In the genomic region with DNA sequence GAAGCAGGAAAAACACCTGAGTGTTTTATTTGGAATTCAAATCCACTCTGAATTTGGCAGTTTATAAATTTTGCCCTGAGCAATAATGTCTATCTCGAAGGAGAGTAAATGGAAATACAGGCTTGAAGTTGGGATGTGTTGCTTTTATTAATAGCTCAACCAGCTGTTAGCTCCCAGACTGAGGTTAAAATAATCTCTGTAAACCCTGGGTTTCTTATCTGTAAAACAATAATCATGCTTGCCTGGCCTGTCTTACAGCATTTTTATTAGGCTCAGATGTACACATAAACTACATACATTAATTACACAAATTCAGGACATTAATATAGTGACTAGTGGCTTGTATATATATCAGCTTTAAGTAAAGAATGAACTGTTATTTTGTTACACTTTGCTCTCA, we compare ENCODE assay signal across 11 cellular contexts.
A peak's percentile ranks its signal among the peaks of the same experiment; 100 is the strongest.
DNase-seq lines count a peak whose midpoint lies in the region; ATAC-seq and TF ChIP-seq lines count a peak whose summit lies in the region.
"Had no signal": no experiment of that assay in that cellular context is flagged by ENCODE, and none has a peak within 500 bp of the region (broad histone marks: within the 10 kb centered on the region; RNA-seq: fewer than 3 reads in every experiment).

No MANE protein-coding gene starts in this region.

- DNase-seq in LNCaP clone FGC (ENCODE audit: low read depth) (peak; percentile 70), caudate nucleus (lab: John Stamatoyannopoulos, UW) (no peak), mesenchymal stem cell (no peak), uterus (no peak), testis (no peak), cerebellar cortex (ENCODE audit: low spot score) (no peak)
- DNase-seq: activated CD4-positive, alpha-beta memory T cell treated with anti-CD3 and anti-CD28 coated beads, Interleukin-2, amount 10 ng/mL, durations not matched to agents 7 days and 5 days; activated T-cell treated with anti-CD3 and anti-CD28 coated beads, Interleukin-2, amount 50 U/mL, for 48 hours had no signal

- no peak overlapping the region for H2AK5ac ChIP-seq in mesenchymal stem cell (ENCODE audit: low read length, severe bottlenecking)

- intact Hi-C loops in uterus (cut with DNase I; ENCODE audit: low total_unique reads): no loop called here
- intact Hi-C loops in testis (cut with DNase I; ENCODE audit: low total_unique reads): no loop called here

- no peaks in the 10 kb centered on the region for H3K9me3 ChIP-seq in mesenchymal stem cell (ENCODE audit: control insufficient read depth, low read length)
- no peaks in the 10 kb centered on the region for H3K9me3 ChIP-seq in subcutaneous abdominal adipose tissue (ENCODE audit: control insufficient read depth in 5 of 5, low read length in 5 of 5)
- no peaks in the 10 kb centered on the region for H3K9me3 ChIP-seq in uterus
- H3K9me3 ChIP-seq in testis: no peaks in the 10 kb centered on the region

- H3K23ac ChIP-seq in mesenchymal stem cell (ENCODE audit: low read length in 2 of 2): no peak overlapping the region

- H3K27ac ChIP-seq in caudate nucleus (ENCODE audit: low read depth, low read length) (peak overlapping the region; percentile 11), mesenchymal stem cell (ENCODE audit: low read length, poor library complexity, severe bottlenecking) (no peak overlapping the region), subcutaneous abdominal adipose tissue (ENCODE audit: low read depth, low read length) (peak overlapping the region; percentile 72), uterus (no peak overlapping the region), testis (peak overlapping the region in 1 of 2 donors; percentile 46)
- H3K27ac ChIP-seq: parathyroid adenoma had no signal

- 80% methylated on average over 1 of the region's 1 CpG for WGBS in mesenchymal stem cell
- WGBS in testis, 2 donors: 41 to 50% methylated on average over 1 of the region's 1 CpG

- peaks cover 0 to 6% of the 10 kb centered on the region in 2 experiments for H3K36me3 ChIP-seq in mesenchymal stem cell (ENCODE audit: control insufficient read depth in 1 of 2, insufficient read depth in 2 of 2, low read depth in 1 of 2, low read length in 2 of 2)
- H3K36me3 ChIP-seq in subcutaneous abdominal adipose tissue (ENCODE audit: control insufficient read depth in 5 of 5, insufficient read depth in 5 of 5, low read length in 5 of 5): no peaks in the 10 kb centered on the region
- H3K36me3 ChIP-seq in uterus: no peaks in the 10 kb centered on the region
- no peaks in the 10 kb centered on the region for H3K36me3 ChIP-seq in testis (ENCODE audit: low read depth, missing control alignments)

- no peak overlapping the region for H3K14ac ChIP-seq in mesenchymal stem cell (ENCODE audit: low read length in 2 of 2)

- H3K4me3 ChIP-seq in LNCaP clone FGC (ENCODE audit: low read depth, low read length) (peak overlapping the region; percentile 14; the same call in 1 of the 2 replicates), mesenchymal stem cell (ENCODE audit: insufficient read depth in 1 of 2, low read depth in 1 of 2, low read length in 2 of 2) (no peak overlapping the region), subcutaneous abdominal adipose tissue (ENCODE audit: low read depth in 1 of 5, low read length in 5 of 5) (no peak overlapping the region), uterus (no peak overlapping the region), testis (no peak overlapping the region)

- H4K91ac ChIP-seq in mesenchymal stem cell (ENCODE audit: low read length): no peak overlapping the region

- H2AFZ ChIP-seq in mesenchymal stem cell (ENCODE audit: low read depth, low read length): no peak overlapping the region
- H2AFZ ChIP-seq: parathyroid adenoma had no signal

- H2BK12ac ChIP-seq in mesenchymal stem cell (ENCODE audit: low read length in 2 of 2): no peak overlapping the region

- TF ChIP-seq CTCF in LNCaP clone FGC (IDR thresholded peaks at IDR 0.05; ENCODE audit: control insufficient read depth, extremely low read depth, insufficient read depth) (no peak), uterus (IDR thresholded peaks at IDR 0.05) (no peak), testis (IDR thresholded peaks at IDR 0.05) (no peak)

- peaks cover 39% of the 10 kb centered on the region for H3K79me1 ChIP-seq in mesenchymal stem cell (replicated peaks; ENCODE audit: low read length, poor library complexity, severe bottlenecking)

- H3K27me3 ChIP-seq in mesenchymal stem cell (ENCODE audit: control insufficient read depth in 1 of 2, insufficient read depth in 1 of 2, low read length in 2 of 2) (no peaks in the 10 kb centered on the region), subcutaneous abdominal adipose tissue (ENCODE audit: control insufficient read depth in 5 of 5, insufficient read depth in 4 of 5, low read length in 5 of 5) (no peaks in the 10 kb centered on the region), uterus (no peaks in the 10 kb centered on the region), testis (no peaks in the 10 kb centered on the region)

- H3K4me2 ChIP-seq in mesenchymal stem cell (ENCODE audit: low read length, poor library complexity, severe bottlenecking): no peak overlapping the region

- no peak overlapping the region for H2BK120ac ChIP-seq in mesenchymal stem cell (ENCODE audit: low read depth, low read length)

- no peak overlapping the region for H2BK5ac ChIP-seq in mesenchymal stem cell (ENCODE audit: low read depth, low read length, poor library complexity, severe bottlenecking)

- H3K18ac ChIP-seq in mesenchymal stem cell (ENCODE audit: low read depth in 1 of 2, low read length in 2 of 2): no peak overlapping the region

- no peak overlapping the region for H4K8ac ChIP-seq in mesenchymal stem cell (ENCODE audit: low read length)

- H3K9ac ChIP-seq in mesenchymal stem cell (ENCODE audit: low read length): peak overlapping the region; percentile 71
- H3K9ac ChIP-seq in subcutaneous abdominal adipose tissue (ENCODE audit: low read length in 5 of 5): peak overlapping the region in 1 of 5 donors; percentile 54
- H3K9ac ChIP-seq: parathyroid adenoma had no signal

- no peak overlapping the region for H2BK15ac ChIP-seq in mesenchymal stem cell (ENCODE audit: low read depth, poor library complexity, severe bottlenecking)

- no peak for ATAC-seq in GM19324 (IDR thresholded peaks at IDR 0.05; ENCODE audit: low FRiP score, unreplicated experiment)

- no peak for TF ChIP-seq POLR2A in uterus (IDR thresholded peaks at IDR 0.05)
- no peak for TF ChIP-seq POLR2A in testis (IDR thresholded peaks at IDR 0.05)

- H3K4ac ChIP-seq in mesenchymal stem cell (ENCODE audit: low read depth in 1 of 2, low read length in 2 of 2): no peak overlapping the region

- H3K4me1 ChIP-seq in mesenchymal stem cell (ENCODE audit: control insufficient read depth, insufficient read depth, low read depth, low read length): peaks cover 5% of the 10 kb centered on the region
- peaks cover 7 to 43% (median 30%) of the 10 kb centered on the region in 5 donors for H3K4me1 ChIP-seq in subcutaneous abdominal adipose tissue (ENCODE audit: control insufficient read depth in 5 of 5, insufficient read depth in 5 of 5, low read length in 5 of 5)
- peaks cover 0 to 4% of the 10 kb centered on the region in 2 donors for H3K4me1 ChIP-seq in uterus
- H3K4me1 ChIP-seq in testis: peaks cover 7% of the 10 kb centered on the region
- H3K4me1 ChIP-seq: parathyroid adenoma had no signal

Comparison
In these comparisons a context has a peak if more than half of its experiments do, and no peak if none do; other contexts are left out.
1. H3K27ac ChIP-seq: peak in caudate nucleus (single experiment) and subcutaneous abdominal adipose tissue (single experiment); none in mesenchymal stem cell (single experiment) and uterus (0 of 2).